ENCODE assay signal across 31 cellular contexts in genomic region chr4:138555107-138555506, GRCh38.
DNase-seq lines count a peak whose midpoint lies in the region; ATAC-seq, FAIRE-seq and TF ChIP-seq lines count a peak whose summit lies in the region.
"Had no signal": no experiment of that assay in that cellular context is flagged by ENCODE, and none has a peak within 500 bp of the region (broad histone marks: within the 10 kb centered on the region; RNA-seq: fewer than 3 reads in every experiment).

No MANE protein-coding gene starts in this region.

- H3K9me3 Mint-ChIP-seq in H9, result peaks cover 4 to 9% of the 10 kb centered on the region in 2 experiments

- H4K5ac ChIP-seq in H9 (ENCODE audit: insufficient read length, low read depth, low read length) (no peak overlapping the region), mesendoderm (ENCODE audit: low read length) (no peak overlapping the region)

- TF ChIP-seq CTCF in H9 (conservative IDR thresholded peaks at IDR 0.05) (0 out of 3 replicates have a peak, but pooled peaks have one; percentile 7), pancreas (IDR thresholded peaks at IDR 0.05) (no peak)

- H3K4me3 Mint-ChIP-seq in H9, result no peak overlapping the region
- H3K4me3 Mint-ChIP-seq: activated CD4-positive, alpha-beta memory T cell treated with anti-CD3 and anti-CD28 coated beads, Interleukin-2, amount 10 ng/mL, durations not matched to agents 7 days and 5 days; activated naive CD8-positive, alpha-beta T cell; CD14-positive monocyte; effector memory CD8-positive, alpha-beta T cell; neural crest cell; T-helper 17 cell had no signal

- no peak overlapping the region for H2BK5ac ChIP-seq in H9 (ENCODE audit: insufficient read length, low read length)
- H2BK5ac ChIP-seq in mesendoderm (ENCODE audit: low read length), result no peak overlapping the region

- no peak overlapping the region for H3K4me2 ChIP-seq in H9 (ENCODE audit: insufficient read depth, insufficient read length, low read length)
- no peak overlapping the region for H3K4me2 ChIP-seq in mesendoderm (ENCODE audit: low read length)

- no peaks in the 10 kb centered on the region for H3K27me3 Mint-ChIP-seq in H9 (ENCODE audit: low read depth)
- H3K27me3 Mint-ChIP-seq: activated CD4-positive, alpha-beta memory T cell treated with anti-CD3 and anti-CD28 coated beads, Interleukin-2, amount 10 ng/mL, durations not matched to agents 7 days and 5 days; activated naive CD8-positive, alpha-beta T cell; effector memory CD8-positive, alpha-beta T cell; T-helper 17 cell had no signal

- H3K27ac Mint-ChIP-seq in H9, result no peak overlapping the region; a peak in 1 of 7 replicates
- H3K27ac Mint-ChIP-seq: activated CD4-positive, alpha-beta memory T cell treated with anti-CD3 and anti-CD28 coated beads, Interleukin-2, amount 10 ng/mL, durations not matched to agents 7 days and 5 days; activated naive CD8-positive, alpha-beta T cell; activated T-helper 2 cell treated with anti-CD3 and anti-CD28 coated beads, Interferon-gamma antibody, Interleukin-2, Interleukin-4, amounts not matched to agents 10 μg/mL and 5 μg/mL and 100 μg/mL, durations not matched to agents 14 hours and 24 hours and 36 hours; CD14-positive monocyte; effector memory CD8-positive, alpha-beta T cell; T-helper 17 cell had no signal

- H2AK5ac ChIP-seq in H9 (ENCODE audit: insufficient read length, low read length), result no peak overlapping the region
- H2AK5ac ChIP-seq in mesendoderm (ENCODE audit: low read length), result no peak overlapping the region

- no peaks in the 10 kb centered on the region for H4K20me1 ChIP-seq in H9 (ENCODE audit: control insufficient read depth, insufficient read depth, insufficient read length)

- H2BK15ac ChIP-seq in H9 (ENCODE audit: low read depth, low read length) (no peak overlapping the region), mesendoderm (replicated peaks; ENCODE audit: low read depth) (no peak overlapping the region)

- H3K4me1 Mint-ChIP-seq in H9, result peaks cover 14 to 16% of the 10 kb centered on the region in 2 experiments
- H3K4me1 Mint-ChIP-seq: activated CD4-positive, alpha-beta memory T cell treated with anti-CD3 and anti-CD28 coated beads, Interleukin-2, amount 10 ng/mL, durations not matched to agents 7 days and 5 days; CD14-positive monocyte; T-helper 17 cell had no signal

- intact Hi-C loops in pancreas (cut with DNase I), result no loop called here

- H3K27me3 ChIP-seq in H9 (ENCODE audit: insufficient read depth, low read length) (no peaks in the 10 kb centered on the region), mesendoderm (ENCODE audit: insufficient read depth, low read length, poor library complexity) (no peaks in the 10 kb centered on the region), pancreas (no peaks in the 10 kb centered on the region)
- H3K27me3 ChIP-seq: esophagus muscularis mucosa, sigmoid colon, SJCRH30, suprapubic skin, upper lobe of right lung had no signal

- H3K36me3 ChIP-seq in mesendoderm (ENCODE audit: control insufficient read depth, insufficient read depth, low read length) (no peaks in the 10 kb centered on the region), pancreas (no peaks in the 10 kb centered on the region)
- H3K36me3 ChIP-seq: esophagus muscularis mucosa, sigmoid colon, SJCRH30, suprapubic skin, upper lobe of right lung had no signal

- no peak overlapping the region for H3T11ph ChIP-seq in H9 (ENCODE audit: low read length)

- no peak overlapping the region for H2BK12ac ChIP-seq in H9 (ENCODE audit: insufficient read length, low read depth, low read length)

- H3K23me2 ChIP-seq in H9 (ENCODE audit: insufficient read length, low read depth, low read length, poor library complexity, severe bottlenecking), result no peaks in the 10 kb centered on the region

- peak; percentile 7 for DNase-seq in ELR (ENCODE audit: low read depth)
- DNase-seq in H9, result no peak
- peak; percentile 23 for DNase-seq in SK-MEL-5 (ENCODE audit: low read depth, low spot score)
- peak; percentile 54 for DNase-seq in mesendoderm
- DNase-seq in medulla oblongata (ENCODE audit: extremely low spot score), result no peak
- DNase-seq in pancreas, result no peak
- no peak for DNase-seq in SK-N-DZ (ENCODE audit: low spot score)
- DNase-seq: activated CD4-positive, alpha-beta memory T cell treated with anti-CD3 and anti-CD28 coated beads, Interleukin-2, amount 10 ng/mL, durations not matched to agents 7 days and 5 days; activated CD4-positive, alpha-beta T cell treated with anti-CD3 and anti-CD28 coated beads for 1 hour; anterior cingulate cortex; effector memory CD8-positive, alpha-beta T cell; GOT3; NCI-H1417 treated with DMSO at 0.1 percent for 48 hours; NCI-H510A treated with DMSO at 0.1 percent for 48 hours; sigmoid colon; stimulated activated CD4-positive, alpha-beta T cell treated with anti-CD3 and anti-CD28 coated beads, Interleukin-15, amount 100 ng/mL, for 24 hours; stimulated activated naive CD4-positive, alpha-beta T cell; T-helper 17 cell; upper lobe of right lung had no signal

- no peak overlapping the region for H2AFZ ChIP-seq in H9 (ENCODE audit: low read length)

- peaks cover 4 to 8% (median 5%) of the 10 kb centered on the region in 3 experiments; a peak in 6 of 7 replicates for H3K36me3 Mint-ChIP-seq in H9 (ENCODE audit: insufficient read depth in 1 of 3, low read depth in 3 of 3)
- H3K36me3 Mint-ChIP-seq: activated naive CD8-positive, alpha-beta T cell; CD14-positive monocyte had no signal

- H4K8ac ChIP-seq in H9 (replicated peaks; ENCODE audit: insufficient read length, low read depth, low read length), result no peak overlapping the region
- no peak overlapping the region for H4K8ac ChIP-seq in mesendoderm (ENCODE audit: low read depth, low read length)

- in situ Hi-C loops in SK-MEL-5 (cut with HindIII; ENCODE audit: low pct_unique_long_range_greater_than_20kb, low sequenced_read_pairs), result no loop called here

- H3K79me1 ChIP-seq in H9 (ENCODE audit: insufficient read depth, low read depth, low read length, poor library complexity, severe bottlenecking), result no peaks in the 10 kb centered on the region
- no peaks in the 10 kb centered on the region for H3K79me1 ChIP-seq in mesendoderm (ENCODE audit: low read length)

- WGBS in H9 (ENCODE audit: extremely low coverage, insufficient read length, low lambda C conversion rate), result no CpG with 5 or more reads among the region's 5 CpGs
- WGBS in mesendoderm (ENCODE audit: extremely low coverage, insufficient coverage, low lambda C conversion rate), result no CpG with 5 or more reads among the region's 5 CpGs
- WGBS in pancreas, 2 donors, result 90 to 96% methylated on average over 5 of the region's 5 CpGs

- no peak overlapping the region for H3K18ac ChIP-seq in H9 (ENCODE audit: insufficient read length, low read depth, low read length)
- no peak overlapping the region for H3K18ac ChIP-seq in mesendoderm (ENCODE audit: low read length)

- H3K27ac ChIP-seq in H9 (ENCODE audit: insufficient read length, low read depth, low read length) (no peak overlapping the region), mesendoderm (ENCODE audit: low read depth, low read length) (no peak overlapping the region), pancreas (no peak overlapping the region)
- H3K27ac ChIP-seq: coronary artery, esophagus muscularis mucosa, sigmoid colon, SJCRH30, suprapubic skin, upper lobe of right lung had no signal

- no peak overlapping the region for H2BK20ac ChIP-seq in H9 (ENCODE audit: low read depth, low read length, poor library complexity, severe bottlenecking)

- H3K4me1 ChIP-seq in H9 (ENCODE audit: insufficient read depth, low read length) (peaks cover 2% of the 10 kb centered on the region; the same call in 1 of the 2 replicates), mesendoderm (ENCODE audit: control insufficient read depth, low read depth, low read length) (peaks cover 2% of the 10 kb centered on the region), pancreas (no peaks in the 10 kb centered on the region)
- H3K4me1 ChIP-seq: esophagus muscularis mucosa, sigmoid colon, SJCRH30, suprapubic skin, upper lobe of right lung had no signal

- H3K23ac ChIP-seq in H9 (ENCODE audit: insufficient read length, low read depth, low read length) (no peak overlapping the region), mesendoderm (ENCODE audit: low read length) (no peak overlapping the region)

- no peak overlapping the region for H3K56ac ChIP-seq in H9 (ENCODE audit: insufficient read length, low read depth, low read length)
- no peak overlapping the region for H3K56ac ChIP-seq in mesendoderm (ENCODE audit: low read length)

- H3K9me3 ChIP-seq in H9 (ENCODE audit: control insufficient read depth, low read depth, low read length) (no peaks in the 10 kb centered on the region), pancreas (no peaks in the 10 kb centered on the region)
- H3K9me3 ChIP-seq: esophagus muscularis mucosa, sigmoid colon, SJCRH30, suprapubic skin, upper lobe of right lung had no signal

- no peak for FAIRE-seq in pancreas (lab: Jason Lieb, UNC)
- FAIRE-seq: frontal cortex, HTR-8/SVneo, RCC 7860 had no signal

- no peak for ATAC-seq in pancreas
- ATAC-seq: effector memory CD8-positive, alpha-beta T cell; T-helper 17 cell had no signal

- H3K14ac ChIP-seq in H9 (ENCODE audit: insufficient read depth, low read length), result no peak overlapping the region

- H3K79me2 ChIP-seq in H9 (ENCODE audit: insufficient read depth, low read length) (peaks cover 1% of the 10 kb centered on the region; the same call in 1 of the 2 replicates), mesendoderm (ENCODE audit: control insufficient read depth, insufficient read depth, low read length) (no peaks in the 10 kb centered on the region)

- no peak overlapping the region for H3K9ac ChIP-seq in H9 (ENCODE audit: extremely low read depth, insufficient read length, low read length)
- no peak overlapping the region for H3K9ac ChIP-seq in mesendoderm (ENCODE audit: low read length)

- H3K4ac ChIP-seq in H9 (ENCODE audit: low read depth, low read length) (no peak overlapping the region), mesendoderm (ENCODE audit: low read depth, low read length) (no peak overlapping the region)

- H2BK120ac ChIP-seq in H9 (ENCODE audit: low read depth, low read length, poor library complexity, severe bottlenecking) (no peak overlapping the region), mesendoderm (ENCODE audit: low read depth, low read length) (no peak overlapping the region)

- H3K4me3 ChIP-seq in mesendoderm (ENCODE audit: low read length), result no peak overlapping the region
- H3K4me3 ChIP-seq in pancreas, result no peak overlapping the region
- H3K4me3 ChIP-seq: coronary artery, esophagus muscularis mucosa, lung, sigmoid colon, SJCRH30, suprapubic skin, upper lobe of right lung had no signal

- H4K91ac ChIP-seq in H9 (ENCODE audit: insufficient read length, low read depth, low read length), result no peak overlapping the region

Comparison
In these comparisons a context has a peak if more than half of its experiments do, and no peak if none do; other contexts are left out.
1. DNase-seq: peak in ELR (single experiment), SK-MEL-5 (single experiment) and mesendoderm (single experiment); none in H9 (single experiment), medulla oblongata (single experiment), pancreas (0 of 6) and SK-N-DZ (single experiment).